ENCODE assay signal across 8 cellular contexts in genomic region chr6:19837511-19838441, GRCh38. TPM values are rescaled to one million over a fixed set of nuclear protein-coding genes. Genes with fewer than 3 reads are reported as not detected.
DNase-seq lines count a peak whose midpoint lies in the region; ATAC-seq and TF ChIP-seq lines count a peak whose summit lies in the region.

No MANE protein-coding gene starts in this region.

- H3K4me3 ChIP-seq in AG09309 (ENCODE audit: control insufficient read depth, low read depth, low read length) (peak overlapping the region; percentile 94), ectodermal cell (ENCODE audit: insufficient read depth, low read depth, low read length) (peak overlapping the region; percentile 68), mesenchymal stem cell (ENCODE audit: insufficient read depth in 1 of 2, low read depth in 1 of 2, low read length in 2 of 2) (peak overlapping the region; percentile 50 to 83)

- no peak for TF ChIP-seq CTCF in AG09309 (IDR thresholded peaks at IDR 0.05; ENCODE audit: control insufficient read depth, insufficient read depth, low read depth, low read length, missing control alignments)

- H4K91ac ChIP-seq in mesenchymal stem cell (ENCODE audit: low read length): no peak overlapping the region

- peak overlapping the region in 1 of 2 experiments; percentile 52 for H2BK12ac ChIP-seq in mesenchymal stem cell (ENCODE audit: low read length in 2 of 2)

- H3K4me2 ChIP-seq in mesenchymal stem cell (ENCODE audit: low read length, poor library complexity, severe bottlenecking): peak overlapping the region; percentile 94

- no peak overlapping the region for H3K4ac ChIP-seq in mesenchymal stem cell (ENCODE audit: low read depth in 1 of 2, low read length in 2 of 2)

- H2AFZ ChIP-seq in mesenchymal stem cell (ENCODE audit: low read depth, low read length): peak overlapping the region; percentile 71

- peak overlapping the region in 1 of 2 experiments; percentile 23 for H3K23ac ChIP-seq in mesenchymal stem cell (ENCODE audit: low read length in 2 of 2)

- H2AK5ac ChIP-seq in mesenchymal stem cell (ENCODE audit: low read length, severe bottlenecking): no peak overlapping the region

- no peak for ATAC-seq in HG02870 (IDR thresholded peaks at IDR 0.05; ENCODE audit: unreplicated experiment)
- no peak for ATAC-seq in GM21619 (IDR thresholded peaks at IDR 0.05; ENCODE audit: unreplicated experiment)

- H3K9me3 ChIP-seq in ectodermal cell (ENCODE audit: control insufficient read depth, low read length): no peaks in the 10 kb centered on the region
- H3K9me3 ChIP-seq in mesenchymal stem cell (ENCODE audit: control insufficient read depth, low read length): no peaks in the 10 kb centered on the region

- H3K14ac ChIP-seq in mesenchymal stem cell (ENCODE audit: low read length in 2 of 2): no peak overlapping the region

- DNase-seq in AG09309 (ENCODE audit: low read depth) (no peak), HuH-7 (ENCODE audit: low spot score) (peak; percentile 34), mesenchymal stem cell (peak; percentile 44), RPMI8226 (no peak), HPDE6-E6E7 (ENCODE audit: extremely low spot score) (no peak)

- H4K8ac ChIP-seq in mesenchymal stem cell (ENCODE audit: low read length): no peak overlapping the region

- H3K79me1 ChIP-seq in mesenchymal stem cell (replicated peaks; ENCODE audit: low read length, poor library complexity, severe bottlenecking): no peaks in the 10 kb centered on the region

- H3K27ac ChIP-seq in ectodermal cell (ENCODE audit: insufficient read depth, low read depth, low read length, poor library complexity, severe bottlenecking) (peak overlapping the region; percentile 69), mesenchymal stem cell (ENCODE audit: low read length, poor library complexity, severe bottlenecking) (no peak overlapping the region)

- H3K36me3 ChIP-seq in ectodermal cell (ENCODE audit: control insufficient read depth, insufficient read depth, low read length) (no peaks in the 10 kb centered on the region), mesenchymal stem cell (ENCODE audit: control insufficient read depth in 1 of 2, insufficient read depth in 2 of 2, low read depth in 1 of 2, low read length in 2 of 2) (no peaks in the 10 kb centered on the region)

- H3K27me3 ChIP-seq in ectodermal cell (ENCODE audit: control insufficient read depth, insufficient read depth, low read length, poor library complexity, severe bottlenecking): peaks cover 35% of the 10 kb centered on the region
- H3K27me3 ChIP-seq in mesenchymal stem cell (ENCODE audit: control insufficient read depth in 1 of 2, insufficient read depth in 1 of 2, low read length in 2 of 2): peaks cover 5 to 38% of the 10 kb centered on the region in 2 experiments

- no peak overlapping the region for H2BK120ac ChIP-seq in mesenchymal stem cell (ENCODE audit: low read depth, low read length)

- H2BK5ac ChIP-seq in mesenchymal stem cell (ENCODE audit: low read depth, low read length, poor library complexity, severe bottlenecking): no peak overlapping the region

- peak overlapping the region; percentile 23 for H2BK15ac ChIP-seq in mesenchymal stem cell (ENCODE audit: low read depth, poor library complexity, severe bottlenecking)

- H3K9ac ChIP-seq in mesenchymal stem cell (ENCODE audit: low read length): peak overlapping the region; percentile 90

- WGBS in ectodermal cell, 2 experiments: 0% methylated on average over 122 of the region's 122 CpGs
- 1% methylated on average over 84 of the region's 122 CpGs for WGBS in mesenchymal stem cell

- peaks cover 12% of the 10 kb centered on the region for H3K4me1 ChIP-seq in ectodermal cell (ENCODE audit: control insufficient read depth, insufficient read depth, low read length)
- H3K4me1 ChIP-seq in mesenchymal stem cell (ENCODE audit: control insufficient read depth, insufficient read depth, low read depth, low read length): peaks cover 19% of the 10 kb centered on the region

- H3K18ac ChIP-seq in mesenchymal stem cell (ENCODE audit: low read depth in 1 of 2, low read length in 2 of 2): peak overlapping the region; percentile 21 to 52

RNA-seq across cellular contexts. Expression of gene ID4, which starts 0.6 kb away (rescaled TPM):
- polyA plus RNA-seq in ectodermal cell (2013, experiment 1 of 4): 33.9 TPM
- 32.3 TPM for polyA plus RNA-seq in ectodermal cell (2013, experiment 2 of 4)
- polyA plus RNA-seq in ectodermal cell (2013, experiment 3 of 4): 35.5 TPM
- 40.3 TPM for polyA plus RNA-seq in ectodermal cell (2013, experiment 4 of 4)
- 0.76 TPM for polyA plus RNA-seq in mesenchymal stem cell (2013, experiment 1 of 2)
- 0.68 TPM for polyA plus RNA-seq in mesenchymal stem cell (2013, experiment 2 of 2)

Comparison
In these comparisons a context has a peak if more than half of its experiments do, and no peak if none do; other contexts are left out.
1. DNase-seq: peak in HuH-7 (single experiment) and mesenchymal stem cell (single experiment); none in AG09309 (single experiment), RPMI8226 (single experiment) and HPDE6-E6E7 (single experiment).
2. Peak in every context shown above with its lines, with median percentiles within 50 percentile points of each other: H3K4me3 ChIP-seq.